Comparison of ENCODE assay signal across 9 cellular contexts in the genomic region with DNA sequence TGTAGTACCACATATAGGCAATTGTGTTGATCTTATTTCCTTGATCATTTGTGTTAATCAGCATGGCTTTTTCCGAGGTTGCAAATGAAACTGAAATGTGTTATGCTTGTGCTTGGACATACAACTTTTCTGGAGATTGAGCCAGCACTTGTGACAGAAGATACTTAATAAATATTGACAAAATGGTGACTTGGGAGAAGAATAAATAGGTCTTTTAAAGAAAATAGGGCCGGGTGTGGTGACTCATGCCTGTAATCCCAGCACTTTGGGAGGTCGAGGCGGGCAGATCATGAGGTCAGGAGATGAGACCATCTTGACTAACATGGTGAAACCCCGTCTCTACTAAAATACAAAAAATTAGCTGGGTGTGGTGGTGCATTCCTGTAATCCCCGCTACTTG. TPM values are rescaled to one million over a fixed set of nuclear protein-coding genes. Genes with fewer than 3 reads are reported as not detected.
"Had no signal": no experiment of that assay in that cellular context is flagged by ENCODE, and none has a peak within 500 bp of the region (broad histone marks: within the 10 kb centered on the region; RNA-seq: fewer than 3 reads in every experiment).

No MANE protein-coding gene starts in this region.

RNA-seq across cellular contexts. Expression of a gene that starts 58.5 kb away (rescaled TPM):
- total RNA-seq: occipital lobe, osteoblast, pulmonary artery endothelial cell, smooth muscle cell, stomach, subcutaneous adipose tissue, temporal lobe, tibial nerve, vagina had no signal
